Comparison of ENCODE assay signal across 22 cellular contexts in genomic region chr15:34717729-34718128, GRCh38. TPM values are rescaled to one million over a fixed set of nuclear protein-coding genes. Genes with fewer than 3 reads are reported as not detected.
"Had no signal": no experiment of that assay in that cellular context is flagged by ENCODE, and none has a peak within 500 bp of the region (broad histone marks: within the 10 kb centered on the region; RNA-seq: fewer than 3 reads in every experiment).

No MANE protein-coding gene starts in this region.

- DNase-seq: activated CD4-positive, alpha-beta T cell treated with anti-CD3 and anti-CD28 coated beads for 4 hours; activated CD8-positive, alpha-beta memory T cell treated with anti-CD3 and anti-CD28 coated beads, Interleukin-2, amount 50 U/mL, for 4 hours; activated CD8-positive, alpha-beta T cell treated with anti-CD3 and anti-CD28 coated beads for 36 hours; activated naive CD4-positive, alpha-beta T cell treated with anti-CD3 and anti-CD28 coated beads, Interleukin-2, amount 50 U/mL, for 16 hours; activated naive CD8-positive, alpha-beta T cell treated with anti-CD3 and anti-CD28 coated beads, Interleukin-2, amount 10 ng/mL, durations not matched to agents 7 days and 5 days; aorta; Kasumi-1; KBM-7; MV-4-11; NCI-H1105; NCI-H1436; NCI-H1694 treated with DMSO at 0.1 percent for 48 hours; NCI-H2029 treated with DMSO at 0.1 percent for 48 hours; NCI-H510A treated with DMSO at 0.1 percent for 48 hours; NCI-H69; NK-92 treated with Interleukin-12 subunit alpha and Interleukin-12 subunit beta, amount 100 ng/mL, for 24 hours; PC-3; SHP77 treated with DMSO at 0.1 percent for 48 hours; T-helper 2 cell had no signal

- ATAC-seq: activated CD8-positive, alpha-beta T cell treated with anti-CD3 and anti-CD28 coated beads for 36 hours; PC-3 had no signal

- H3K4me3 ChIP-seq: breast epithelium had no signal

- H3K4me1 ChIP-seq: breast epithelium had no signal

- H3K27ac ChIP-seq: breast epithelium, VCaP had no signal

- H3K9me3 ChIP-seq: breast epithelium had no signal

- H3K36me3 ChIP-seq: breast epithelium had no signal

RNA-seq across cellular contexts. Expression of gene GJD2, which starts 37.1 kb away (rescaled TPM):
- total RNA-seq: activated CD8-positive, alpha-beta T cell treated with anti-CD3 and anti-CD28 coated beads for 36 hours; activated naive CD8-positive, alpha-beta T cell treated with anti-CD3 and anti-CD28 coated beads, Interleukin-2, amount 10 ng/mL, durations not matched to agents 7 days and 5 days; breast epithelium; PC-3; SK-MEL-5 had no signal
- polyA plus RNA-seq: aorta had no signal
